In genomic region chr16:88263681-88264287, GRCh38 we compare ENCODE assay signal across 7 cellular contexts.
A peak's percentile ranks its signal among the peaks of the same experiment; 100 is the strongest.
DNase-seq lines count a peak whose midpoint lies in the region; ATAC-seq and TF ChIP-seq lines count a peak whose summit lies in the region.
"Not testable (repeated sequence)": the region's sequence is repeated elsewhere in the genome, so short reads cannot be mapped to it uniquely, and the experiment has no call there.

No MANE protein-coding gene starts in this region.

- not testable (repeated sequence) for H3K36me3 ChIP-seq in BLaER1; PC-3 (ENCODE audit: low read depth, low read length); breast epithelium; gastroesophageal sphincter; sigmoid colon; uterus

- not testable (repeated sequence) for TF ChIP-seq POLR2A in breast epithelium (IDR thresholded peaks at IDR 0.05); gastroesophageal sphincter (IDR thresholded peaks at IDR 0.05); sigmoid colon (IDR thresholded peaks at IDR 0.05); uterus (IDR thresholded peaks at IDR 0.05)

- not testable (repeated sequence) for H3K27ac ChIP-seq in BLaER1; PC-3 (ENCODE audit: low read length)
- H3K27ac ChIP-seq in breast epithelium: peak overlapping the region; percentile 57 to 75
- peak overlapping the region in 3 of 4 donors; percentile 66 to 76 (median 75) for H3K27ac ChIP-seq in gastroesophageal sphincter
- H3K27ac ChIP-seq in sigmoid colon: peak overlapping the region; percentile 33 to 77 (median 60)
- peak overlapping the region; percentile 87 to 92 for H3K27ac ChIP-seq in uterus

- H3K9me3 Mint-ChIP-seq in nephron: not testable (repeated sequence)

- not testable (repeated sequence) for DNase-seq in PC-3, uterus
- DNase-seq in breast epithelium (ENCODE audit: low spot score in 2 of 2) (peak in 1 of 2 donors; percentile 42), sigmoid colon (peak; percentile 69)

- WGBS in gastroesophageal sphincter (ENCODE audit: low coverage in 1 of 2), 2 donors: 100% methylated on average over 2 of the region's 17 CpGs; no CpG with 5 or more reads in 1 of the 2 donors
- 80 to 89% methylated on average over 13 to 17 of the region's 17 CpGs for WGBS in sigmoid colon, 2 donors

- H3K4me3 Mint-ChIP-seq in nephron: not testable (repeated sequence)

- H2AFZ ChIP-seq in PC-3 (ENCODE audit: low read length): not testable (repeated sequence)

- not testable (repeated sequence) for H3K36me3 Mint-ChIP-seq in nephron (ENCODE audit: low read depth)

- CTCF ChIA-PET in PC-3 (lab: Charles Lee): not testable (repeated sequence)

- H3K79me2 ChIP-seq in PC-3 (ENCODE audit: low read length): not testable (repeated sequence)

- not testable (repeated sequence) for H3K4me3 ChIP-seq in BLaER1; PC-3 (ENCODE audit: low read length); breast epithelium; gastroesophageal sphincter; sigmoid colon; uterus

- BruUV-seq in PC-3 (replicated peaks; lab: Mats Ljungman, UMichigan): TSS peak; percentile 21

- peak overlapping the region in 2 of 3 experiments; percentile 97 to 98 for H3K27ac Mint-ChIP-seq in nephron

- not testable (repeated sequence) for H3K9ac ChIP-seq in BLaER1; PC-3 (ENCODE audit: low read length)

- H3K9me2 ChIP-seq in PC-3 (replicated peaks; ENCODE audit: low read length): not testable (repeated sequence)

- peaks cover 56% of the 10 kb centered on the region for H3K4me1 ChIP-seq in BLaER1
- peaks cover 17% of the 10 kb centered on the region for H3K4me1 ChIP-seq in PC-3 (ENCODE audit: insufficient read depth, low read length)
- H3K4me1 ChIP-seq in breast epithelium, uterus: not testable (repeated sequence)
- peaks cover 0 to 45% (median 29%) of the 10 kb centered on the region in 3 donors for H3K4me1 ChIP-seq in gastroesophageal sphincter
- peaks cover 0 to 42% (median 40%) of the 10 kb centered on the region in 4 donors for H3K4me1 ChIP-seq in sigmoid colon

- peaks cover 34% of the 10 kb centered on the region for H3K27me3 ChIP-seq in BLaER1
- H3K27me3 ChIP-seq in PC-3 (ENCODE audit: low read length); breast epithelium; gastroesophageal sphincter; sigmoid colon; uterus: not testable (repeated sequence)

- H3K9me3 ChIP-seq in BLaER1; PC-3 (ENCODE audit: low read length); breast epithelium; gastroesophageal sphincter; sigmoid colon; uterus: not testable (repeated sequence)

- not testable (repeated sequence) for H3F3A ChIP-seq in PC-3 (ENCODE audit: low read length, unreplicated experiment)

- peaks cover 18% of the 10 kb centered on the region for H3K27me3 Mint-ChIP-seq in nephron (ENCODE audit: low read depth)

- POLR2A ChIA-PET in PC-3 (lab: Charles Lee; ENCODE audit: unreplicated experiment): not testable (repeated sequence)

- peak overlapping the region; percentile 77 for H3K4me2 ChIP-seq in BLaER1
- H3K4me2 ChIP-seq in PC-3 (ENCODE audit: low read length): not testable (repeated sequence)

- not testable (repeated sequence) for ATAC-seq in PC-3, gastroesophageal sphincter

- TF ChIP-seq CTCF in PC-3 (conservative IDR thresholded peaks at IDR 0.05; ENCODE audit: low read depth, low read length); breast epithelium (IDR thresholded peaks at IDR 0.05); gastroesophageal sphincter (IDR thresholded peaks at IDR 0.05); nephron (IDR thresholded peaks at IDR 0.05; ENCODE audit: unreplicated experiment in 3 of 3); sigmoid colon (IDR thresholded peaks at IDR 0.05); uterus (IDR thresholded peaks at IDR 0.05): not testable (repeated sequence)

- intact Hi-C loops in PC-3 (cut with micrococcal nuclease); uterus (cut with DNase I; ENCODE audit: low total_unique reads): not testable (repeated sequence)
- intact Hi-C loops in breast epithelium (cut with DNase I; ENCODE audit: low total_unique reads) (loop anchor here (5.0 kb wide), 1 partner anchor 64 kb away; no protein-coding TSS in a partner anchor), sigmoid colon (cut with DNase I) (loop anchor here (10.0 kb wide), 1 partner anchor 319 kb away; no protein-coding TSS in a partner anchor)

- not testable (repeated sequence) for TF ChIP-seq EP300 in gastroesophageal sphincter (IDR thresholded peaks at IDR 0.05); sigmoid colon (IDR thresholded peaks at IDR 0.05)

- peaks cover 47% of the 10 kb centered on the region for H3K4me1 Mint-ChIP-seq in nephron

- not testable (repeated sequence) for H4K20me1 ChIP-seq in BLaER1; PC-3 (ENCODE audit: low read length)
